Comparison of ENCODE assay signal across 12 cellular contexts in the genomic region with DNA sequence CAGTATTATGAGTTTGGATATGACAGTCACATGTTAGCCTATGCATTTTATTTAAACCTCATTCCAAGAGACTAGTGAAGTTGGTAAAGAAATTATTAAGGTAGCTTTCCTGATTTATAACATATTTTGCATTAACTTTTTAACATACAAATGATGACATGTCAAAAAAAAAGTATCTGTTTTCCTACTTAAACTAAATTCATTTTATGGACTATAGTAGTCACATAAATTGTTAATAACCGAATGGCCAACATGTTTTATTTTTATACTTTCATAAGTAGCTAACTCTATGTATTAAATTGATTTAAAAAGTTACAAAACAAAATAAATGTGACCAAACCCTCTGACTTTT. TPM values are rescaled to one million over a fixed set of nuclear protein-coding genes. Genes with fewer than 3 reads are reported as not detected.
A peak's percentile ranks its signal among the peaks of the same experiment; 100 is the strongest.
DNase-seq lines count a peak whose midpoint lies in the region; ATAC-seq, FAIRE-seq and TF ChIP-seq lines count a peak whose summit lies in the region.
"Had no signal": no experiment of that assay in that cellular context is flagged by ENCODE, and none has a peak within 500 bp of the region (broad histone marks: within the 10 kb centered on the region; RNA-seq: fewer than 3 reads in every experiment).

No MANE protein-coding gene starts in this region.

- no peaks in the 10 kb centered on the region for H3K27me3 Mint-ChIP-seq in CD8-positive, alpha-beta memory T cell

- H4K20me1 ChIP-seq in KMS-11 (ENCODE audit: insufficient read depth) (no peaks in the 10 kb centered on the region), K562 (replicated peaks; ENCODE audit: control insufficient read depth, insufficient read depth, low read length) (no peaks in the 10 kb centered on the region)

- H3K9me1 ChIP-seq in K562 (ENCODE audit: control insufficient read depth, insufficient read depth, low read length) = no peaks in the 10 kb centered on the region

- H3K27ac Mint-ChIP-seq in CD8-positive, alpha-beta memory T cell = peak overlapping the region in 7 of 8 donors; percentile 85 to 97 (median 90)

- TF ChIP-seq RAD21 in K562 (CRISPR knock-in tag; conservative IDR thresholded peaks at IDR 0.05 in 1 of 2, IDR thresholded peaks at IDR 0.05 in 1 of 2) = no peak

- H3K9ac ChIP-seq in KMS-11 (peak overlapping the region; percentile 51; the same call in 1 of the 2 replicates), K562 (ENCODE audit: insufficient read depth in 1 of 2, low read depth in 2 of 2, low read length in 2 of 2) (peak overlapping the region in 1 of 2 experiments; percentile 87; a peak in 3 of 4 replicates)

- in situ Hi-C loops in K562 (cut with MboI) = loop anchor here (25.0 kb wide), 1 partner anchor 171 kb away; no protein-coding TSS in a partner anchor

- intact Hi-C loops in K562 (cut with micrococcal nuclease) = no loop called here

- no peaks in the 10 kb centered on the region for H3K9me3 ChIP-seq in CD8-positive, alpha-beta memory T cell (ENCODE audit: low read length)
- H3K9me3 ChIP-seq in K562 (replicated peaks; ENCODE audit: control insufficient read depth, insufficient read depth, low read depth, low read length) = peaks cover 17% of the 10 kb centered on the region
- H3K9me3 ChIP-seq in neutrophil = no peaks in the 10 kb centered on the region
- H3K9me3 ChIP-seq: ovary, uterus had no signal

- peak overlapping the region; percentile 72 to 94 (median 93) for H3K4me3 Mint-ChIP-seq in CD8-positive, alpha-beta memory T cell

- peak overlapping the region; percentile 35; the same call in 1 of the 2 replicates for H2AFZ ChIP-seq in KMS-11 (ENCODE audit: low read depth)
- peak overlapping the region; percentile 84 for H2AFZ ChIP-seq in K562 (ENCODE audit: low read depth, low read length)

- H3K36me3 ChIP-seq in CD8-positive, alpha-beta memory T cell (ENCODE audit: insufficient read depth, low read length) = no peaks in the 10 kb centered on the region
- H3K36me3 ChIP-seq in KMS-11 (ENCODE audit: insufficient read depth) = no peaks in the 10 kb centered on the region
- H3K36me3 ChIP-seq in K562 (ENCODE audit: control insufficient read depth, insufficient read depth, low read length) = peaks cover 29% of the 10 kb centered on the region
- H3K36me3 ChIP-seq in neutrophil = no peaks in the 10 kb centered on the region
- H3K36me3 ChIP-seq: ovary, uterus had no signal

- BruUV-seq in K562 (replicated peaks; lab: Mats Ljungman, UMichigan) = no TSS peak

- H3K27ac ChIP-seq in CD8-positive, alpha-beta memory T cell (ENCODE audit: low read depth, low read length) = peak overlapping the region; percentile 64
- peak overlapping the region; percentile 77 for H3K27ac ChIP-seq in KMS-11
- peak overlapping the region; percentile 88; the same call in 2 of the 3 replicates for H3K27ac ChIP-seq in K562 (ENCODE audit: extremely low read depth, low read depth, low read length)
- peak overlapping the region; percentile 85 for H3K27ac ChIP-seq in neutrophil
- H3K27ac ChIP-seq: ovary had no signal

- peaks cover 49 to 69% (median 69%) of the 10 kb centered on the region in 3 donors for H3K4me1 Mint-ChIP-seq in CD8-positive, alpha-beta memory T cell

- 4% methylated on average over 1 of the region's 1 CpG for WGBS in K562 (ENCODE audit: insufficient coverage, low coverage, missing lambda C conversion rate)

- peaks cover 35% of the 10 kb centered on the region for H3K4me1 ChIP-seq in CD8-positive, alpha-beta memory T cell (ENCODE audit: insufficient read depth, low read length)
- H3K4me1 ChIP-seq in KMS-11 (ENCODE audit: low read depth, poor library complexity, severe bottlenecking) (peaks cover 37% of the 10 kb centered on the region), K562 (replicated peaks in 1 of 2; ENCODE audit: control insufficient read depth in 2 of 2, insufficient read depth in 2 of 2, low read length in 2 of 2) (peaks cover 8 to 20% of the 10 kb centered on the region in 2 experiments; a peak in 3 of 5 replicates), neutrophil (ENCODE audit: control insufficient read depth in 1 of 2, insufficient read depth in 1 of 2, low read depth in 1 of 2, low read length in 1 of 2) (peaks cover 64 to 70% of the 10 kb centered on the region in 2 experiments)

- H3K79me2 ChIP-seq in KMS-11 (ENCODE audit: insufficient read depth, low read depth) (0 out of 2 replicates have a peak, but pooled peaks cover 5% of the 10 kb centered on the region), K562 (ENCODE audit: control insufficient read depth, insufficient read depth, low read length) (peaks cover 88% of the 10 kb centered on the region)

- peak overlapping the region; percentile 80 for H3K4me2 ChIP-seq in KMS-11
- H3K4me2 ChIP-seq in K562 (ENCODE audit: insufficient read depth, low read length) = peak overlapping the region; percentile 62; the same call in 1 of the 2 replicates

- no peak; the same call in 1 of the 2 replicates for TF ChIP-seq CTCF in KMS-11 (conservative IDR thresholded peaks at IDR 0.05; ENCODE audit: low read depth, low read length)
- TF ChIP-seq CTCF in K562 (IDR thresholded peaks at IDR 0.05 in 2 of 3, conservative IDR thresholded peaks at IDR 0.05 in 1 of 3; ENCODE audit: insufficient read depth in 2 of 3, low read depth in 1 of 3, low read length in 3 of 3) = no peak
- no peak for TF ChIP-seq CTCF in neutrophil (IDR thresholded peaks at IDR 0.05)

- no peak for FAIRE-seq in K562 (lab: Jason Lieb, UNC)
- FAIRE-seq: TTC549 had no signal

- no peak for ATAC-seq in K562
- no peak for ATAC-seq in GM21576 (IDR thresholded peaks at IDR 0.05; ENCODE audit: unreplicated experiment)
- ATAC-seq in HG03175 (IDR thresholded peaks at IDR 0.05; ENCODE audit: unreplicated experiment) = no peak

- H3K27me3 ChIP-seq in CD8-positive, alpha-beta memory T cell (ENCODE audit: insufficient read depth, low read length, poor library complexity, severe bottlenecking) = no peaks in the 10 kb centered on the region
- no peaks in the 10 kb centered on the region for H3K27me3 ChIP-seq in KMS-11 (ENCODE audit: insufficient read depth, low read depth)
- H3K27me3 ChIP-seq in K562 (ENCODE audit: control insufficient read depth in 2 of 2, insufficient read depth in 2 of 2, low read length in 2 of 2) = no peaks in the 10 kb centered on the region
- no peaks in the 10 kb centered on the region for H3K27me3 ChIP-seq in neutrophil
- H3K27me3 ChIP-seq: ovary, uterus had no signal

- peak overlapping the region; percentile 65 for H3K4me3 ChIP-seq in CD8-positive, alpha-beta memory T cell (ENCODE audit: low read length)
- H3K4me3 ChIP-seq in KMS-11 (IDR thresholded peaks at IDR 0.05; ENCODE audit: insufficient read depth, low read depth, low read length) = no peak overlapping the region
- peak overlapping the region; percentile 41 for H3K4me3 ChIP-seq in K562
- peak overlapping the region in 1 of 2 experiments; percentile 16 for H3K4me3 ChIP-seq in neutrophil (ENCODE audit: low read depth in 1 of 2, low read length in 1 of 2)
- H3K4me3 ChIP-seq: ovary, uterus had no signal

- peaks cover 8 to 14% (median 10%) of the 10 kb centered on the region in 3 donors for H3K36me3 Mint-ChIP-seq in CD8-positive, alpha-beta memory T cell

- CTCF ChIA-PET in CD8-positive, alpha-beta memory T cell (lab: Charles Lee) = interaction anchor here (1.7 to 8.2 kb wide), 3 partner anchors 11 to 19 kb away, joined by 6 to 95 read pairs (median 8); a partner anchor contains a TSS
- CTCF ChIA-PET in K562 (lab: Yijun Ruan, JAX; ENCODE audit: low intra/inter-chr PET ratio) = no interaction called here

- no peak for DNase-seq in CD8-positive, alpha-beta memory T cell
- DNase-seq in K562 (ENCODE audit: extremely low read depth in 1 of 4, low spot score in 3 of 4) (no peak), NCI-H2196 treated with DMSO at 0.1 percent for 48 hours (lab: John Stamatoyannopoulos, UW; ENCODE audit: unreplicated experiment) (no peak)
- DNase-seq: H7, NCI-H1048, ovary had no signal

- H3K9me3 Mint-ChIP-seq in CD8-positive, alpha-beta memory T cell = no peaks in the 10 kb centered on the region

- no peak for TF ChIP-seq EP300 in K562 (IDR thresholded peaks at IDR 0.05; ENCODE audit: low read length)

- no peak for TF ChIP-seq POLR2A in K562 (conservative IDR thresholded peaks at IDR 0.05)

- POLR2A ChIA-PET in CD8-positive, alpha-beta memory T cell (lab: Charles Lee) = interaction anchor here (1.0 to 3.7 kb wide), 4 partner anchors 11 to 26 kb away, joined by 3 to 27 read pairs (median 4); a partner anchor contains a TSS
- POLR2A ChIA-PET in K562 (lab: Yijun Ruan, JAX) = interaction anchor here (0.6 to 4.7 kb wide), 11 partner anchors 8 to 1850 kb away, joined by 3 to 46 read pairs (median 5); a partner anchor contains a TSS

RNA-seq across cellular contexts. Expression of a gene that starts 14.7 kb away (rescaled TPM):
- 10 to 100 TPM; 52.5 to 53.0 TPM for total RNA-seq in CD8-positive, alpha-beta memory T cell
- 129 TPM for polyA plus RNA-seq in CD8-positive, alpha-beta memory T cell
- total RNA-seq in K562 (2011; cell fraction: chromatin; rRNA removed; ENCODE audit: low replicate concordance) = 71.5 and 240 TPM in 2 replicates
- total RNA-seq in K562 (2011; cell fraction: nucleolus; rRNA removed) = 37.2 and 54.2 TPM in 2 replicates
- total RNA-seq in K562 (2011; cell fraction: nucleoplasm; rRNA removed) = 77.6 and 79.9 TPM in 2 replicates
- total RNA-seq in K562 (2014; rRNA removed) (40.8 and 47.1 TPM in 2 replicates), K562 (2014; rRNA removed; fragmentation: Illumina TruSeq; extraction: Trizol) (52.7 and 62.8 TPM in 2 replicates), K562 (2015; rRNA removed; fragmentation: Illumina TruSeq; extraction: Trizol) (58.4 and 66.5 TPM in 2 replicates), K562 (2021) (40.7 and 45.7 TPM in 2 replicates)
- polyA plus RNA-seq in K562 (2011; rRNA removed) (57.3 and 60.2 TPM in 2 replicates), K562 (2014; fragmentation: Illumina TruSeq; extraction: Trizol) (70.8 and 83.5 TPM in 2 replicates), K562 (2014; fragmentation: Nextera tagmentation; extraction: Ambion mirVana) (10 to 100 TPM; 24.3 to 28.0 TPM), K562 (2014; rRNA removed) (35.7 and 42.5 TPM in 2 replicates)
- 28.8 and 41.0 TPM in 2 replicates for polyA plus RNA-seq in K562 (2011; cell fraction: cytosol; rRNA removed)
- polyA plus RNA-seq in K562 (2011; cell fraction: nucleus; rRNA removed) = 32.1 and 33.0 TPM in 2 replicates
- polyA plus RNA-seq in K562 (2012) = 30.3 and 35.6 TPM in 2 replicates
- 114 TPM in 2 replicates for polyA minus RNA-seq in K562 (2011; rRNA and poly(A)+ RNA removed)
- 32.5 and 38.7 TPM in 2 replicates for polyA minus RNA-seq in K562 (2011; cell fraction: cytosol; rRNA and poly(A)+ RNA removed)
- 30.8 and 64.6 TPM in 2 replicates for polyA minus RNA-seq in K562 (2011; cell fraction: nucleus; rRNA and poly(A)+ RNA removed)

RNA-seq across cellular contexts. Expression of a gene that starts 18.4 kb away (rescaled TPM):
- total RNA-seq in CD8-positive, alpha-beta memory T cell = 10 to 100 TPM; 23.8 to 25.1 TPM
- polyA plus RNA-seq in CD8-positive, alpha-beta memory T cell = 16.2 TPM
- total RNA-seq in K562 (2011; cell fraction: chromatin; rRNA removed; ENCODE audit: low replicate concordance) = 42.9 and 58.5 TPM in 2 replicates
- 29.9 and 31.8 TPM in 2 replicates for total RNA-seq in K562 (2011; cell fraction: nucleolus; rRNA removed)
- 77.4 and 101 TPM in 2 replicates for total RNA-seq in K562 (2011; cell fraction: nucleoplasm; rRNA removed)
- total RNA-seq in K562 (2014; rRNA removed) (20.3 and 23.1 TPM in 2 replicates), K562 (2014; rRNA removed; fragmentation: Illumina TruSeq; extraction: Trizol) (29.1 and 29.3 TPM in 2 replicates), K562 (2015; rRNA removed; fragmentation: Illumina TruSeq; extraction: Trizol) (28.5 and 29.3 TPM in 2 replicates), K562 (2021) (20.9 and 23.3 TPM in 2 replicates)
- polyA plus RNA-seq in K562 (2011; rRNA removed) (25.7 and 30.5 TPM in 2 replicates), K562 (2014; fragmentation: Illumina TruSeq; extraction: Trizol) (19.6 and 24.0 TPM in 2 replicates), K562 (2014; fragmentation: Nextera tagmentation; extraction: Ambion mirVana) (10 to 100 TPM in 1 of 2 experiments, 1 to 10 TPM in 1; 6.6 to 11.8 TPM), K562 (2014; rRNA removed) (20.6 and 24.2 TPM in 2 replicates)
- 9.6 and 19.5 TPM in 2 replicates for polyA plus RNA-seq in K562 (2011; cell fraction: cytosol; rRNA removed)
- polyA plus RNA-seq in K562 (2011; cell fraction: nucleus; rRNA removed) = 29.9 and 36.5 TPM in 2 replicates
- polyA plus RNA-seq in K562 (2012) = 14.6 and 23.5 TPM in 2 replicates
- polyA minus RNA-seq in K562 (2011; rRNA and poly(A)+ RNA removed) = 26.7 and 28.3 TPM in 2 replicates
- 13.2 and 16.8 TPM in 2 replicates for polyA minus RNA-seq in K562 (2011; cell fraction: cytosol; rRNA and poly(A)+ RNA removed)
- polyA minus RNA-seq in K562 (2011; cell fraction: nucleus; rRNA and poly(A)+ RNA removed) = 12.0 and 17.3 TPM in 2 replicates
